ENCODE assay signal across 19 cellular contexts in the genomic region with DNA sequence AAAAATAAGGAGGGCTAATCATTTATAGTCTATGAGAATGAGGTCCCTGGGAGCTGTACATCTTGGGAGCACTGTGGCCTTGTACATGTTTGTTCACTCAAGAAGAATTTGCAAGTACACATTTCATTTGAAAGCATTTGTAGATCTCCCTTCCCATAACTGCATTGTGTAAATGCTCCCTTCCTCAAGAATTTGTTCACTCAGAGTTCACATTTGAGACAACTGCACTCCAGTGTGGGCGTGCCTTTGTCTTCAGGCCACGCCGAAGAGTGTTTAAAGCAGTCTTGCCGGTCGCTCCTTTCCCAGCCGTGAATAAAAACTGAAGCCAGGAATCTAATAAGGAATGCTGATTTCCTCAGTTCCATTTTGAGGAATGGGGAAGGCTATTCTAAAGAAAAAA.
A peak's percentile ranks its signal among the peaks of the same experiment; 100 is the strongest.
DNase-seq lines count a peak whose midpoint lies in the region; ATAC-seq, FAIRE-seq and TF ChIP-seq lines count a peak whose summit lies in the region.
"Had no signal": no experiment of that assay in that cellular context is flagged by ENCODE, and none has a peak within 500 bp of the region (broad histone marks: within the 10 kb centered on the region; RNA-seq: fewer than 3 reads in every experiment).

No MANE protein-coding gene starts in this region.

- CTCF ChIA-PET in A549 (lab: Yijun Ruan, JAX) = no interaction called here

- no peaks in the 10 kb centered on the region; the same call in 2 of the 3 replicates for H3K9me3 ChIP-seq in A549
- no peaks in the 10 kb centered on the region for H3K9me3 ChIP-seq in astrocyte (ENCODE audit: insufficient read depth, low read depth, low read length)
- H3K9me3 ChIP-seq in left lung = no peaks in the 10 kb centered on the region
- H3K9me3 ChIP-seq: BLaER1 had no signal

- H3K4me1 ChIP-seq in A549 (peaks cover 14% of the 10 kb centered on the region; the same call in 2 of the 3 replicates), astrocyte (ENCODE audit: insufficient read depth, low read length) (peaks cover 4% of the 10 kb centered on the region), left lung (no peaks in the 10 kb centered on the region)
- H3K4me1 ChIP-seq: BLaER1 had no signal

- H2AFZ ChIP-seq in astrocyte (ENCODE audit: low read depth, low read length) = no peak overlapping the region
- H2AFZ ChIP-seq: GM23338 had no signal

- no peak for TF ChIP-seq RAD21 in A549 (conservative IDR thresholded peaks at IDR 0.05 in 1 of 2, IDR thresholded peaks at IDR 0.05 in 1 of 2)

- H3K36me3 Mint-ChIP-seq in astrocyte (ENCODE audit: low read depth, unreplicated experiment) = no peaks in the 10 kb centered on the region
- H3K36me3 Mint-ChIP-seq: CD8-positive, alpha-beta T cell had no signal

- H3K36me3 ChIP-seq in astrocyte (ENCODE audit: insufficient read depth, low read length) (no peaks in the 10 kb centered on the region), left lung (no peaks in the 10 kb centered on the region)
- H3K36me3 ChIP-seq: BLaER1 had no signal

- H3K9ac ChIP-seq in astrocyte (ENCODE audit: low read length) = no peak overlapping the region
- H3K9ac ChIP-seq: BLaER1 had no signal

- peak in 1 of 2 experiments; percentile 64 for DNase-seq in A549 (ENCODE audit: low read depth in 1 of 2, low spot score in 1 of 2)
- DNase-seq in astrocyte (ENCODE audit: low read depth) = peak; percentile 44
- DNase-seq in left lung = peak in 1 of 2 donors; percentile 50
- peak; percentile 15 for DNase-seq in renal cortical epithelial cell (ENCODE audit: low read depth)
- no peak for DNase-seq in activated naive CD4-positive, alpha-beta T cell treated with Interleukin-2 at 50 U/mL for 16 hours
- DNase-seq in activated CD4-positive, alpha-beta T cell treated with anti-CD3 and anti-CD28 coated beads for 4 hours = no peak
- no peak for DNase-seq in stimulated activated naive CD4-positive, alpha-beta T cell treated with Interleukin-2 at 50 U/mL for 16 hours (lab: John Stamatoyannopoulos, UW)
- no peak for DNase-seq in left ventricle myocardium superior
- DNase-seq: CD8-positive, alpha-beta T cell; DMS79 treated with DMSO at 0.1 percent for 48 hours; KG1; NCI-H1436 treated with DMSO at 0.1 percent for 48 hours; NCI-H2081; NCI-H510A; NCI-H774 had no signal

- no peak for FAIRE-seq in A549 (lab: Jason Lieb, UNC)
- no peak for FAIRE-seq in astrocyte (lab: Jason Lieb, UNC)
- FAIRE-seq: G401.6 had no signal

- no peaks in the 10 kb centered on the region for H4K20me1 ChIP-seq in astrocyte (ENCODE audit: insufficient read depth, low read length)
- H4K20me1 ChIP-seq: BLaER1 had no signal

- peaks cover 5% of the 10 kb centered on the region for H3K9me3 Mint-ChIP-seq in astrocyte (ENCODE audit: unreplicated experiment)
- H3K9me3 Mint-ChIP-seq: CD8-positive, alpha-beta T cell; GM23338 had no signal

- H3K27me3 ChIP-seq in astrocyte (ENCODE audit: insufficient read depth, low read length) = no peaks in the 10 kb centered on the region
- H3K27me3 ChIP-seq in left lung = no peaks in the 10 kb centered on the region
- H3K27me3 ChIP-seq: BLaER1 had no signal

- no peaks in the 10 kb centered on the region for H3K27me3 Mint-ChIP-seq in astrocyte (ENCODE audit: low read depth, unreplicated experiment)

- no peak for TF ChIP-seq POLR2A in A549 (IDR thresholded peaks at IDR 0.05; ENCODE audit: low read length)

- no peak for TF ChIP-seq EP300 in A549 (IDR thresholded peaks at IDR 0.05)

- no peaks in the 10 kb centered on the region for H3K79me2 ChIP-seq in astrocyte (ENCODE audit: insufficient read depth, low read length)

- WGBS in A549 (ENCODE audit: missing lambda C conversion rate) = 47% methylated on average over 6 of the region's 6 CpGs

- H3K4me3 Mint-ChIP-seq in astrocyte (ENCODE audit: unreplicated experiment) = no peak overlapping the region
- H3K4me3 Mint-ChIP-seq: CD8-positive, alpha-beta T cell; GM23338 had no signal

- TF ChIP-seq CTCF in A549 (IDR thresholded peaks at IDR 0.05) (no peak), astrocyte (IDR thresholded peaks at IDR 0.05; ENCODE audit: insufficient read depth, low read depth, low read length) (no peak), left lung (IDR thresholded peaks at IDR 0.05) (no peak)

- peak in 1 of 2 experiments; percentile 36; a peak in 1 of 6 replicates for ATAC-seq in A549
- ATAC-seq in left lung = peak; percentile 93
- ATAC-seq in left ventricle myocardium superior = no peak
- ATAC-seq: CD8-positive, alpha-beta T cell; GM23338; HCT116 had no signal

- H3K27ac Mint-ChIP-seq in astrocyte (ENCODE audit: unreplicated experiment) = no peak overlapping the region
- H3K27ac Mint-ChIP-seq: CD8-positive, alpha-beta T cell; GM23338 had no signal

- peaks cover 12% of the 10 kb centered on the region for H3K4me1 Mint-ChIP-seq in astrocyte (ENCODE audit: low read depth, unreplicated experiment)
- H3K4me1 Mint-ChIP-seq: GM23338 had no signal

- H3K27ac ChIP-seq in A549 (peak overlapping the region in 1 of 2 experiments; percentile 3; a peak in 2 of 6 replicates), astrocyte (ENCODE audit: low read depth, low read length) (no peak overlapping the region), left lung (no peak overlapping the region)
- H3K27ac ChIP-seq: BLaER1 had no signal

- POLR2A ChIA-PET in A549 (lab: Yijun Ruan, JAX) = no interaction called here

- H3K4me3 ChIP-seq in A549 = no peak overlapping the region
- H3K4me3 ChIP-seq in astrocyte (ENCODE audit: insufficient read depth, low read depth, low read length) = no peak overlapping the region
- no peak overlapping the region for H3K4me3 ChIP-seq in left lung
- H3K4me3 ChIP-seq: BLaER1, GM23338 had no signal

- intact Hi-C loops in left lung (cut with DNase I) = no loop called here
- intact Hi-C loops in left ventricle myocardium superior (cut with micrococcal nuclease) = no loop called here

- H3K4me2 ChIP-seq in A549 = 0 out of 3 replicates have a peak overlapping the region, but pooled peaks have one; percentile 9
- no peak overlapping the region for H3K4me2 ChIP-seq in astrocyte (ENCODE audit: low read length)
- H3K4me2 ChIP-seq: BLaER1, GM23338 had no signal

TF ChIP-seq in A549, 52 proteins besides CTCF, POLR2A, EP300 and RAD21 (continues in another document):
- TF ChIP-seq, protein P1, sequence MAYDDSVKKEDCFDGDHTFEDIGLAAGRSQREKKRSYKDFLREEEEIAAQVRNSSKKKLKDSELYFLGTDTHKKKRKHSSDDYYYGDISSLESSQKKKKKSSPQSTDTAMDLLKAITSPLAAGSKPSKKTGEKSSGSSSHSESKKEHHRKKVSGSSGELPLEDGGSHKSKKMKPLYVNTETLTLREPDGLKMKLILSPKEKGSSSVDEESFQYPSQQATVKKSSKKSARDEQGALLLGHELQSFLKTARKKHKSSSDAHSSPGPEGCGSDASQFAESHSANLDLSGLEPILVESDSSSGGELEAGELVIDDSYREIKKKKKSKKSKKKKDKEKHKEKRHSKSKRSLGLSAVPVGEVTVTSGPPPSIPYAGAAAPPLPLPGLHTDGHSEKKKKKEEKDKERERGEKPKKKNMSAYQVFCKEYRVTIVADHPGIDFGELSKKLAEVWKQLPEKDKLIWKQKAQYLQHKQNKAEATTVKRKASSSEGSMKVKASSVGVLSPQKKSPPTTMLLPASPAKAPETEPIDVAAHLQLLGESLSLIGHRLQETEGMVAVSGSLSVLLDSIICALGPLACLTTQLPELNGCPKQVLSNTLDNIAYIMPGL (CRISPR knock-in tag; IDR thresholded peaks at IDR 0.05; ENCODE audit: borderline replicate concordance) = no peak
- no peak for TF ChIP-seq HEYL (CRISPR knock-in tag; IDR thresholded peaks at IDR 0.05)
- TF ChIP-seq JUN (IDR thresholded peaks at IDR 0.05) = no peak
- TF ChIP-seq RFX5 (IDR thresholded peaks at IDR 0.05) = no peak
- no peak for TF ChIP-seq RNF2 (IDR thresholded peaks at IDR 0.05; ENCODE audit: borderline replicate concordance, low read depth)
- no peak for TF ChIP-seq EHF (CRISPR knock-in tag; IDR thresholded peaks at IDR 0.05)
- no peak for TF ChIP-seq FOSB (CRISPR knock-in tag; IDR thresholded peaks at IDR 0.05)
- no peak for TF ChIP-seq FOXS1 (CRISPR knock-in tag; IDR thresholded peaks at IDR 0.05)
- TF ChIP-seq CBX2 (IDR thresholded peaks at IDR 0.05; ENCODE audit: borderline replicate concordance, low read depth) = no peak
- no peak for TF ChIP-seq FOSL2 (IDR thresholded peaks at IDR 0.05)
- no peak for TF ChIP-seq FOSL2 (CRISPR knock-in tag; IDR thresholded peaks at IDR 0.05)
- no peak for TF ChIP-seq KDM5A (IDR thresholded peaks at IDR 0.05)
- TF ChIP-seq NFE2L2 (conservative IDR thresholded peaks at IDR 0.05; ENCODE audit: low read length) = no peak
- TF ChIP-seq JUNB (IDR thresholded peaks at IDR 0.05) = no peak
- TF ChIP-seq PBX3 (IDR thresholded peaks at IDR 0.05) = no peak

Comparison
In these comparisons a context has a peak if more than half of its experiments do, and no peak if none do; other contexts are left out.
1. DNase-seq: peak in astrocyte (single experiment) and renal cortical epithelial cell (single experiment); none in activated naive CD4-positive, alpha-beta T cell treated with Interleukin-2 at 50 U/mL for 16 hours (single experiment), activated CD4-positive, alpha-beta T cell treated with anti-CD3 and anti-CD28 coated beads for 4 hours (0 of 2), stimulated activated naive CD4-positive, alpha-beta T cell treated with Interleukin-2 at 50 U/mL for 16 hours (single experiment) and left ventricle myocardium superior (single experiment).